In the genomic region with DNA sequence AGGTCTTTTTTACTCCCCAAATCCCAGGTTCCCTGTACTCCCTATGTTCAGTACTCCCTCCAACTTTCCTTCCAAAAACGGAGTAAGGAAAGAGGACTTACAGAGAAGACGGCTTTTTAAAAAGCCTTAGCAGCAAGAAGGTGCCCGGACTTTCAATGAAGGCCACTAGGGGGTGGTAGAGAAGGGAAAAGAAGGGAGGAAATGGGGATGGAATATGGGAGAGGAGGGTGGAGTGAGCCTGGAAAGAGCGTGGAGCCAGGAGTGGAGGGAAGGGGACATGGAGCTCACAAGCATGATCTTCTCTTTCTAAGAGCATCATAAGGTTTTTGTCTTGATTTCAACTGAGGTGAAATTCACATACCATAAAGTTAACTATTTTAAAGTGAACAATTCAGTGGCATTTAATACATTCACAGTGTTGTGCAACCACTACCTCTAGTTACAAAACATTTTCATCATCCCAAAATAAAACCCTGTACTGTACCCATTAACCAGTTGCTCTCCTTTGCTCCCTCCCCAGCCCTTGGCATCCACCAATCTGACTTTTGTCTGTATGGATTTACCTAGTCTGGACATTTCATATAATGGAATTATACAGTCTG, we compare ENCODE assay signal across 8 cellular contexts.
DNase-seq lines count a peak whose midpoint lies in the region; ATAC-seq, FAIRE-seq and TF ChIP-seq lines count a peak whose summit lies in the region.

No MANE protein-coding gene starts in this region.

- no peak for TF ChIP-seq POLR2A in H54 (IDR thresholded peaks at IDR 0.05; ENCODE audit: low read depth, low read length)

- H3K4me3 Mint-ChIP-seq in mesothelial cell of epicardium: no peak overlapping the region

- no peaks in the 10 kb centered on the region for H3K9me3 ChIP-seq in colonic mucosa

- DNase-seq in Caki2 (ENCODE audit: low read depth): peak; percentile 48
- peak; percentile 29 for DNase-seq in H54 (ENCODE audit: insufficient read length, low spot score)
- peak; percentile 65 for DNase-seq in OCI-M1 (lab: John Stamatoyannopoulos, UW)
- peak; percentile 78 for DNase-seq in colonic mucosa
- DNase-seq in mesothelial cell of epicardium (ENCODE audit: low spot score in 2 of 2, unreplicated experiment in 2 of 2): no peak

- in situ Hi-C loops in Caki2 (cut with HindIII; ENCODE audit: low pct_unique_long_range_greater_than_20kb, low sequenced_read_pairs): no loop called here

- H3K36me3 ChIP-seq in colonic mucosa: no peaks in the 10 kb centered on the region

- no peaks in the 10 kb centered on the region for H3K27me3 ChIP-seq in colonic mucosa

- no peaks in the 10 kb centered on the region for H3K27me3 Mint-ChIP-seq in mesothelial cell of epicardium (ENCODE audit: low read depth)

- ATAC-seq in GM18519 (IDR thresholded peaks at IDR 0.05; ENCODE audit: low FRiP score, unreplicated experiment) (no peak), HG03520 (IDR thresholded peaks at IDR 0.05; ENCODE audit: unreplicated experiment) (no peak), GM18909 (IDR thresholded peaks at IDR 0.05; ENCODE audit: poor library complexity, unreplicated experiment) (no peak)

- no peak overlapping the region for H3K9ac ChIP-seq in colonic mucosa (ENCODE audit: low read depth in 2 of 2, low read length in 2 of 2)

- no peak for FAIRE-seq in H54 (lab: Jason Lieb, UNC)

- no peaks in the 10 kb centered on the region for H3K4me1 ChIP-seq in colonic mucosa

- peaks cover 6% of the 10 kb centered on the region for H3K9me3 Mint-ChIP-seq in mesothelial cell of epicardium

- no peak overlapping the region for H3K27ac ChIP-seq in colonic mucosa

- H3K4me3 ChIP-seq in colonic mucosa: no peak overlapping the region

- intact Hi-C loops in colonic mucosa (cut with DNase I): loop anchor here (5.0 kb wide), 1 partner anchor 207 kb away; no protein-coding TSS in a partner anchor

- peaks cover 9% of the 10 kb centered on the region for H3K4me1 Mint-ChIP-seq in mesothelial cell of epicardium

- H3K36me3 Mint-ChIP-seq in mesothelial cell of epicardium: no peaks in the 10 kb centered on the region

- TF ChIP-seq CTCF in colonic mucosa (IDR thresholded peaks at IDR 0.05): peak; percentile 71
- TF ChIP-seq CTCF in mesothelial cell of epicardium (IDR thresholded peaks at IDR 0.05; ENCODE audit: unreplicated experiment): peak; percentile 57

- no peak overlapping the region for H3K27ac Mint-ChIP-seq in mesothelial cell of epicardium

Comparison
In these comparisons a context has a peak if more than half of its experiments do, and no peak if none do; other contexts are left out.
1. DNase-seq: peak in Caki2 (single experiment), H54 (single experiment), OCI-M1 (single experiment) and colonic mucosa (single experiment); none in mesothelial cell of epicardium (0 of 2).